ENCODE assay signal across 5 cellular contexts in genomic region chr5:1079486-1079885, GRCh38.
"Had no signal": no experiment of that assay in that cellular context is flagged by ENCODE, and none has a peak within 500 bp of the region (broad histone marks: within the 10 kb centered on the region; RNA-seq: fewer than 3 reads in every experiment).

No MANE protein-coding gene starts in this region.

- DNase-seq: IMR-90, KBM-7, KG1 had no signal

- H3K4me3 ChIP-seq: K562 had no signal

- H3K27ac ChIP-seq: HL-60 had no signal
